In the genomic region with DNA sequence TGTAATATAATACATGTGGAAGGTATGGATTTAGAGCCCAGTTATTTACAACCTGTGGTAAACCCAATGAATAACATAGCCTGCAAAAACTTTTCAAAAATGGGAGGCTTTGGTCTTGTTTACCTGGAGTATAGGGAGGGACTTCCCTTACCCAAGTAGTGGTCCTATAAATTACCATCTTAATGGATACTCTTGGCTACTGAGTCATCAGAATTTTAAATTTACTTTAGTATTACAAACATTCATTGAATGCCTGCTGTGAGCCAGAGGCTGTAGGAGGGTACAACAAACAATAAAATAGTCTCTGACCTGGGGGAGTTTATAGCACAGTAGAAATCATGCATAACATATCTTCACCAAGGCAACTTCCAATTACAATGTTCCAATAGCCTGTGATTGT, we compare ENCODE assay signal across 20 cellular contexts.
DNase-seq lines count a peak whose midpoint lies in the region; ATAC-seq and TF ChIP-seq lines count a peak whose summit lies in the region.
"Had no signal": no experiment of that assay in that cellular context is flagged by ENCODE, and none has a peak within 500 bp of the region (broad histone marks: within the 10 kb centered on the region; RNA-seq: fewer than 3 reads in every experiment).

No MANE protein-coding gene starts in this region.

- no peak overlapping the region for H3K4me2 ChIP-seq in IMR-90 (ENCODE audit: low read depth, low read length)

- no peak overlapping the region for H4K5ac ChIP-seq in IMR-90 (ENCODE audit: low read depth, low read length)

- no peaks in the 10 kb centered on the region for H3K9me3 Mint-ChIP-seq in WTC11
- H3K9me3 Mint-ChIP-seq: activated CD4-positive, alpha-beta memory T cell treated with anti-CD3 and anti-CD28 coated beads, Interleukin-2, amount 10 ng/mL, durations not matched to agents 7 days and 5 days; naive B cell; T-cell had no signal

- H3K9me1 ChIP-seq in IMR-90 (ENCODE audit: insufficient read depth, low read length): no peaks in the 10 kb centered on the region

- dilution Hi-C loops in IMR-90 (cut with HindIII; ENCODE audit: low sequenced_read_pairs, unreplicated experiment): no loop called here

- no peak overlapping the region for H3K18ac ChIP-seq in IMR-90 (ENCODE audit: low read depth, low read length)

- H3K9ac ChIP-seq in IMR-90 (ENCODE audit: low read depth, low read length): no peak overlapping the region

- H2AK5ac ChIP-seq in IMR-90 (ENCODE audit: low read depth, low read length): no peak overlapping the region

- peak overlapping the region; percentile 34 for H3K4me3 Mint-ChIP-seq in WTC11
- H3K4me3 Mint-ChIP-seq: activated CD4-positive, alpha-beta memory T cell treated with anti-CD3 and anti-CD28 coated beads, Interleukin-2, amount 10 ng/mL, durations not matched to agents 7 days and 5 days; activated naive CD8-positive, alpha-beta T cell; naive B cell; T-cell had no signal

- no peak overlapping the region for H3K27ac ChIP-seq in IMR-90 (ENCODE audit: insufficient read depth, low read length)
- H3K27ac ChIP-seq: pancreas, vagina had no signal

- H2BK5ac ChIP-seq in IMR-90 (ENCODE audit: low read depth, low read length, poor library complexity, severe bottlenecking): no peak overlapping the region

- BruUV-seq in IMR-90 (replicated peaks; lab: Mats Ljungman, UMichigan): no TSS peak

- H3K36me3 ChIP-seq in IMR-90 (ENCODE audit: control insufficient read depth, insufficient read depth, low read length): no peaks in the 10 kb centered on the region
- H3K36me3 ChIP-seq: pancreas, vagina had no signal

- POLR2A ChIA-PET in IMR-90 (lab: Charles Lee; ENCODE audit: unreplicated experiment): no interaction called here
- POLR2A ChIA-PET in WTC11 (lab: Charles Lee): no interaction called here

- H2BK15ac ChIP-seq in IMR-90 (ENCODE audit: low read depth, low read length): no peak overlapping the region

- H3K4me3 ChIP-seq in IMR-90 (ENCODE audit: insufficient read depth, low read depth, low read length): no peak overlapping the region
- H3K4me3 ChIP-seq: pancreas, vagina had no signal

- H2BK20ac ChIP-seq in IMR-90 (ENCODE audit: low read depth, low read length): no peak overlapping the region

- TF ChIP-seq POLR2A in IMR-90 (IDR thresholded peaks at IDR 0.05; ENCODE audit: low read depth, low read length): no peak

- no peak overlapping the region for H2AFZ ChIP-seq in IMR-90 (replicated peaks; ENCODE audit: low read length, poor library complexity)

- TF ChIP-seq CTCF in IMR-90 (conservative IDR thresholded peaks at IDR 0.05; ENCODE audit: low read depth, low read length): no peak
- no peak for TF ChIP-seq CTCF in WTC11 (IDR thresholded peaks at IDR 0.05)

- H3K4me1 ChIP-seq in IMR-90 (ENCODE audit: control insufficient read depth, insufficient read depth, low read length): peaks cover 3% of the 10 kb centered on the region
- H3K4me1 ChIP-seq: pancreas had no signal

- H4K91ac ChIP-seq in IMR-90 (ENCODE audit: insufficient read depth, low read depth, low read length): no peak overlapping the region

- no peak overlapping the region for H4K8ac ChIP-seq in IMR-90 (ENCODE audit: low read depth in 2 of 2, low read length in 2 of 2)

- no peak overlapping the region for H3K56ac ChIP-seq in IMR-90 (ENCODE audit: extremely low read depth, insufficient read depth, low read length)

- DNase-seq in Daoy (ENCODE audit: low read depth): peak; percentile 9
- peak; percentile 11 for DNase-seq in IMR-90
- no peak for DNase-seq in WTC11 (ENCODE audit: low spot score)
- peak; percentile 54 for DNase-seq in left kidney (ENCODE audit: low read depth, low spot score)
- no peak for DNase-seq in activated CD8-positive, alpha-beta memory T cell treated with anti-CD3 and anti-CD28 coated beads, Interleukin-2, amount 50 U/mL, for 4 hours
- no peak for DNase-seq in activated naive CD4-positive, alpha-beta T cell (lab: John Stamatoyannopoulos, UW)
- DNase-seq: activated CD4-positive, alpha-beta memory T cell treated with anti-CD3 and anti-CD28 coated beads, Interleukin-2, amount 10 ng/mL, durations not matched to agents 7 days and 5 days; activated T-cell treated with anti-CD3 and anti-CD28 coated beads, Interleukin-2, amount 50 U/mL, for 48 hours; dermis blood vessel endothelial cell; erythroblast; naive B cell; NCI-H1105 treated with DMSO at 0.1 percent for 48 hours; pancreas; small intestine; stimulated activated CD4-positive, alpha-beta T cell treated with anti-CD3 and anti-CD28 coated beads, Interleukin-4, amount 100 ng/mL, for 4 hours; T-cell had no signal

- ATAC-seq in IMR-90 (ENCODE audit: low read depth): peak; percentile 53
- ATAC-seq in WTC11: peak; percentile 75
- no peak for ATAC-seq in GM21390 (IDR thresholded peaks at IDR 0.05; ENCODE audit: unreplicated experiment)
- ATAC-seq in GM18511 (IDR thresholded peaks at IDR 0.05; ENCODE audit: unreplicated experiment): no peak
- ATAC-seq: T-cell had no signal

- H4K20me1 ChIP-seq in IMR-90 (ENCODE audit: insufficient read depth, low read length): no peaks in the 10 kb centered on the region

- H3K23ac ChIP-seq in IMR-90 (ENCODE audit: low read depth, low read length): no peak overlapping the region

- no peaks in the 10 kb centered on the region for H3K36me3 Mint-ChIP-seq in WTC11
- H3K36me3 Mint-ChIP-seq: naive B cell had no signal

- H3K4ac ChIP-seq in IMR-90 (ENCODE audit: low read depth, low read length): no peak overlapping the region

- CTCF ChIA-PET in IMR-90 (lab: Yijun Ruan, JAX): no interaction called here
- CTCF ChIA-PET in WTC11 (lab: Charles Lee): interaction anchor here (1.3 kb wide), 1 partner anchor 70 kb away, joined by 3 read pairs; no protein-coding TSS in a partner anchor

- H2AK9ac ChIP-seq in IMR-90 (replicated peaks; ENCODE audit: low read depth, low read length, poor library complexity): no peak overlapping the region

- no peaks in the 10 kb centered on the region for H3K27me3 ChIP-seq in IMR-90 (ENCODE audit: control insufficient read depth, insufficient read depth, low read length)
- H3K27me3 ChIP-seq: pancreas, vagina had no signal

- intact Hi-C loops in IMR-90 (cut with micrococcal nuclease): no loop called here

- H3K14ac ChIP-seq in IMR-90 (replicated peaks; ENCODE audit: low read depth, low read length): no peak overlapping the region

- H3K27me3 Mint-ChIP-seq in WTC11 (ENCODE audit: low read depth): peaks cover 59% of the 10 kb centered on the region
- H3K27me3 Mint-ChIP-seq: activated CD4-positive, alpha-beta memory T cell treated with anti-CD3 and anti-CD28 coated beads, Interleukin-2, amount 10 ng/mL, durations not matched to agents 7 days and 5 days; activated naive CD8-positive, alpha-beta T cell; naive B cell; T-cell had no signal

- no peak overlapping the region for H2BK120ac ChIP-seq in IMR-90 (ENCODE audit: low read depth, low read length)

- no peaks in the 10 kb centered on the region for H3K79me1 ChIP-seq in IMR-90 (ENCODE audit: low read depth in 1 of 2, low read length in 2 of 2)

- in situ Hi-C loops in IMR-90 (cut with MboI; ENCODE audit: low sequenced_read_pairs): no loop called here

- peaks cover 49% of the 10 kb centered on the region for H3K4me1 Mint-ChIP-seq in WTC11
- H3K4me1 Mint-ChIP-seq: activated CD4-positive, alpha-beta memory T cell treated with anti-CD3 and anti-CD28 coated beads, Interleukin-2, amount 10 ng/mL, durations not matched to agents 7 days and 5 days; naive B cell; T-cell had no signal

- H3K9me3 ChIP-seq in IMR-90 (ENCODE audit: control insufficient read depth, insufficient read depth, low read length): no peaks in the 10 kb centered on the region
- H3K9me3 ChIP-seq: pancreas, vagina had no signal

- H3K27ac Mint-ChIP-seq in WTC11: peak overlapping the region; percentile 20; the same call in 1 of the 2 replicates
- H3K27ac Mint-ChIP-seq: activated CD4-positive, alpha-beta memory T cell treated with anti-CD3 and anti-CD28 coated beads, Interleukin-2, amount 10 ng/mL, durations not matched to agents 7 days and 5 days; activated naive CD8-positive, alpha-beta T cell; naive B cell; T-cell had no signal

- TF ChIP-seq RAD21 in IMR-90 (IDR thresholded peaks at IDR 0.05; ENCODE audit: low read length): no peak

TF ChIP-seq in IMR-90, 13 proteins besides CTCF, POLR2A, EP300 and RAD21 (continues in another document):
- TF ChIP-seq MAFK (IDR thresholded peaks at IDR 0.05; ENCODE audit: low read depth, low read length) (no peak), CEBPB (IDR thresholded peaks at IDR 0.05; ENCODE audit: low read depth, low read length) (no peak), ELK1 (IDR thresholded peaks at IDR 0.05; ENCODE audit: borderline replicate concordance, low read depth, low read length) (no peak), NFE2L2 (IDR thresholded peaks at IDR 0.05; ENCODE audit: low read depth, low read length) (no peak), RCOR1 (IDR thresholded peaks at IDR 0.05; ENCODE audit: insufficient replicate concordance, low read length) (no peak), BHLHE40 (IDR thresholded peaks at IDR 0.05; ENCODE audit: low read depth, low read length) (no peak)

TF ChIP-seq in WTC11, 78 proteins besides CTCF, POLR2A, EP300 and RAD21 (continues in another document):
- TF ChIP-seq E2F4 (CRISPR knock-in tag; IDR thresholded peaks at IDR 0.05; ENCODE audit: borderline replicate concordance, low read depth) (no peak), ESRRA (CRISPR knock-in tag; IDR thresholded peaks at IDR 0.05; ENCODE audit: borderline replicate concordance) (no peak), RELA (CRISPR knock-in tag; IDR thresholded peaks at IDR 0.05; ENCODE audit: borderline replicate concordance) (no peak), NFE2L1 (CRISPR knock-in tag; IDR thresholded peaks at IDR 0.05) (no peak), GABPB1 (CRISPR knock-in tag; IDR thresholded peaks at IDR 0.05) (no peak)

Comparison
In these comparisons a context has a peak if more than half of its experiments do, and no peak if none do; other contexts are left out.
1. DNase-seq: peak in Daoy (single experiment), IMR-90 (single experiment) and left kidney (single experiment); none in WTC11 (single experiment), activated CD8-positive, alpha-beta memory T cell treated with anti-CD3 and anti-CD28 coated beads, Interleukin-2, amount 50 U/mL, for 4 hours (single experiment) and activated naive CD4-positive, alpha-beta T cell (0 of 4).
2. ATAC-seq: peak in IMR-90 (single experiment) and WTC11 (single experiment); none in GM21390 (single experiment) and GM18511 (single experiment).